ENCODE assay signal across 8 cellular contexts in genomic region chr9:134163374-134164196, GRCh38. TPM values are rescaled to one million over a fixed set of nuclear protein-coding genes. Genes with fewer than 3 reads are reported as not detected.
DNase-seq lines count a peak whose midpoint lies in the region; ATAC-seq, FAIRE-seq and TF ChIP-seq lines count a peak whose summit lies in the region.

No MANE protein-coding gene starts in this region.

- no peak for FAIRE-seq in bronchial epithelial cell (lab: Jason Lieb, UNC)

- no peaks in the 10 kb centered on the region for H3K27me3 ChIP-seq in bronchial epithelial cell (ENCODE audit: control insufficient read depth, insufficient read depth, low read length)

- ATAC-seq in HG03432 (IDR thresholded peaks at IDR 0.05; ENCODE audit: unreplicated experiment) (no peak), HG03457 (IDR thresholded peaks at IDR 0.05; ENCODE audit: unreplicated experiment) (no peak)

- H3K4me3 ChIP-seq in bronchial epithelial cell (ENCODE audit: low read depth, low read length), result no peak overlapping the region

- peaks cover 6% of the 10 kb centered on the region for H3K36me3 ChIP-seq in bronchial epithelial cell (ENCODE audit: control insufficient read depth, insufficient read depth, low read length)

- TF ChIP-seq CTCF in bronchial epithelial cell (IDR thresholded peaks at IDR 0.05; ENCODE audit: insufficient read depth, low read length, severe bottlenecking), result peak; percentile 50

- DNase-seq in NCI-H2081 (lab: John Stamatoyannopoulos, UW), result peak; percentile 3 to 17
- DNase-seq in NCI-H2081 treated with DMSO at 0.1 percent for 48 hours (lab: John Stamatoyannopoulos, UW), result no peak
- DNase-seq in activated CD4-positive, CD25-positive, alpha-beta regulatory T cell (lab: John Stamatoyannopoulos, UW), result peak; percentile 37 to 62 (median 45)
- DNase-seq in bronchial epithelial cell (ENCODE audit: low read depth), result peak; percentile 41
- peak; percentile 72 for DNase-seq in kidney tubule cell (ENCODE audit: low spot score)
- DNase-seq in stimulated activated CD4-positive, alpha-beta T cell treated with anti-CD3 and anti-CD28 coated beads, Interleukin-2, amount 100 ng/mL, for 4 hours (ENCODE audit: low read depth), result peak; percentile 55

RNA-seq across cellular contexts. Expression of gene RNU6ATAC, which starts 0.8 kb away (rescaled TPM):
- not detected in 2 replicates for total RNA-seq in bronchial epithelial cell

RNA-seq across cellular contexts. Expression of gene WDR5, which starts 27.7 kb away (rescaled TPM):
- 16.1 TPM in 2 replicates for total RNA-seq in bronchial epithelial cell
